In genomic region chr5:40429258-40430111, GRCh38 we compare ENCODE assay signal across 8 cellular contexts.
DNase-seq lines count a peak whose midpoint lies in the region; ATAC-seq and TF ChIP-seq lines count a peak whose summit lies in the region.

No MANE protein-coding gene starts in this region.

- CTCF ChIA-PET in MCF 10A (lab: Yijun Ruan, JAX), result interaction anchor here (0.5 to 1.0 kb wide), 5 partner anchors 13 to 207 kb away, joined by 3 read pairs; no protein-coding TSS in a partner anchor

- DNase-seq in MCF 10A (ENCODE audit: unreplicated experiment), result peak; percentile 59
- DNase-seq in breast epithelium (ENCODE audit: low spot score in 2 of 2), result no peak
- peak in 1 of 2 donors; percentile 72 for DNase-seq in heart right ventricle
- DNase-seq in HuH-7 (ENCODE audit: low spot score), result no peak
- DNase-seq in endothelial cell (ENCODE audit: low spot score), result no peak

- H3K27me3 ChIP-seq in breast epithelium (no peaks in the 10 kb centered on the region), heart right ventricle (no peaks in the 10 kb centered on the region), thymus (ENCODE audit: control insufficient read depth, insufficient read depth) (no peaks in the 10 kb centered on the region)

- H3K9me3 Mint-ChIP-seq in MCF 10A (ENCODE audit: unreplicated experiment), result peaks cover 8% of the 10 kb centered on the region
- peaks cover 14% of the 10 kb centered on the region for H3K9me3 Mint-ChIP-seq in T-helper 1 cell treated with Interleukin-12 subunit alpha and Interleukin-12 subunit beta and Interleukin-4 antibody, amounts not matched to agents 30 μg/mL and 1 μg/mL, for 36 hours
- peaks cover 4% of the 10 kb centered on the region for H3K9me3 Mint-ChIP-seq in endothelial cell (ENCODE audit: unreplicated experiment)

- no peak overlapping the region for H3K27ac Mint-ChIP-seq in MCF 10A (ENCODE audit: low read depth, unreplicated experiment)
- peak overlapping the region; percentile 86 for H3K27ac Mint-ChIP-seq in T-helper 1 cell treated with Interleukin-12 subunit alpha and Interleukin-12 subunit beta and Interleukin-4 antibody, amounts not matched to agents 30 μg/mL and 1 μg/mL, for 36 hours
- H3K27ac Mint-ChIP-seq in endothelial cell (ENCODE audit: unreplicated experiment), result no peak overlapping the region

- H3K4me3 Mint-ChIP-seq in MCF 10A (ENCODE audit: unreplicated experiment) (no peak overlapping the region), endothelial cell (ENCODE audit: unreplicated experiment) (no peak overlapping the region)
- H3K4me3 Mint-ChIP-seq in T-helper 1 cell treated with Interleukin-12 subunit alpha and Interleukin-12 subunit beta and Interleukin-4 antibody, amounts not matched to agents 30 μg/mL and 1 μg/mL, for 36 hours, result peak overlapping the region; percentile 30

- no TSS peak for BruUV-seq in MCF 10A (replicated peaks; lab: Mats Ljungman, UMichigan)

- no peaks in the 10 kb centered on the region for H3K36me3 ChIP-seq in breast epithelium
- H3K36me3 ChIP-seq in heart right ventricle, result no peaks in the 10 kb centered on the region
- no peaks in the 10 kb centered on the region for H3K36me3 ChIP-seq in thymus (ENCODE audit: control insufficient read depth, insufficient read depth)

- intact Hi-C loops in MCF 10A (cut with micrococcal nuclease) (no loop called here), breast epithelium (cut with DNase I; ENCODE audit: low total_unique reads) (no loop called here), heart right ventricle (cut with DNase I) (loop anchor here in 2 of 10 donors (10.0 kb wide), 2 partner anchors 185 to 255 kb away; no protein-coding TSS in a partner anchor)

- H3K4me3 ChIP-seq in breast epithelium (no peak overlapping the region), heart right ventricle (no peak overlapping the region), thymus (ENCODE audit: low read length) (no peak overlapping the region)

- POLR2A ChIA-PET in MCF 10A (lab: Yijun Ruan, JAX), result interaction anchor here (0.7 to 5.3 kb wide), 5 partner anchors 10 to 260 kb away, joined by 3 to 48 read pairs (median 4); no protein-coding TSS in a partner anchor

- H3K27me3 Mint-ChIP-seq in MCF 10A (ENCODE audit: insufficient read depth, unreplicated experiment) (no peaks in the 10 kb centered on the region), endothelial cell (ENCODE audit: unreplicated experiment) (no peaks in the 10 kb centered on the region)
- no peaks in the 10 kb centered on the region for H3K27me3 Mint-ChIP-seq in T-helper 1 cell treated with Interleukin-12 subunit alpha and Interleukin-12 subunit beta and Interleukin-4 antibody, amounts not matched to agents 30 μg/mL and 1 μg/mL, for 36 hours (ENCODE audit: low read depth)

- H3K4me1 Mint-ChIP-seq in MCF 10A (ENCODE audit: insufficient read depth, unreplicated experiment) (peaks cover 19% of the 10 kb centered on the region), endothelial cell (ENCODE audit: unreplicated experiment) (no peaks in the 10 kb centered on the region)
- peaks cover 42% of the 10 kb centered on the region for H3K4me1 Mint-ChIP-seq in T-helper 1 cell treated with Interleukin-12 subunit alpha and Interleukin-12 subunit beta and Interleukin-4 antibody, amounts not matched to agents 30 μg/mL and 1 μg/mL, for 36 hours (ENCODE audit: low read depth)

- no peak overlapping the region for H3K27ac ChIP-seq in breast epithelium
- H3K27ac ChIP-seq in heart right ventricle, result peak overlapping the region in 3 of 10 donors; percentile 17 to 59 (median 29)
- peak overlapping the region; percentile 49 for H3K27ac ChIP-seq in thymus (ENCODE audit: low read depth)

- H3K36me3 Mint-ChIP-seq in MCF 10A (ENCODE audit: insufficient read depth, unreplicated experiment) (peaks cover 7% of the 10 kb centered on the region), endothelial cell (ENCODE audit: low read depth, unreplicated experiment) (no peaks in the 10 kb centered on the region)
- peaks cover 13% of the 10 kb centered on the region for H3K36me3 Mint-ChIP-seq in T-helper 1 cell treated with Interleukin-12 subunit alpha and Interleukin-12 subunit beta and Interleukin-4 antibody, amounts not matched to agents 30 μg/mL and 1 μg/mL, for 36 hours (ENCODE audit: low read depth)

- WGBS in heart right ventricle, 2 donors, result 42 to 50% methylated on average over 2 of the region's 2 CpGs
- WGBS in thymus, result 16% methylated on average over 2 of the region's 2 CpGs

- TF ChIP-seq CTCF in MCF 10A (IDR thresholded peaks at IDR 0.05; ENCODE audit: unreplicated experiment) (no peak), breast epithelium (IDR thresholded peaks at IDR 0.05) (no peak), heart right ventricle (IDR thresholded peaks at IDR 0.05) (no peak), endothelial cell (IDR thresholded peaks at IDR 0.05; ENCODE audit: unreplicated experiment) (no peak)

- TF ChIP-seq POLR2A in breast epithelium (IDR thresholded peaks at IDR 0.05), result no peak

- no peaks in the 10 kb centered on the region for H3K9me3 ChIP-seq in breast epithelium
- H3K9me3 ChIP-seq in heart right ventricle, result peaks cover 0 to 5% (median 0%) of the 10 kb centered on the region in 11 donors
- H3K9me3 ChIP-seq in thymus (ENCODE audit: control insufficient read depth), result no peaks in the 10 kb centered on the region

- ATAC-seq in heart right ventricle (peak; percentile 55 to 96 (median 92)), HG02938 (IDR thresholded peaks at IDR 0.05; ENCODE audit: unreplicated experiment) (no peak)

- H3K4me1 ChIP-seq in breast epithelium (no peaks in the 10 kb centered on the region), heart right ventricle (peaks cover 0 to 30% (median 11%) of the 10 kb centered on the region in 9 donors), thymus (ENCODE audit: control insufficient read depth, insufficient read depth, low read length) (peaks cover 9% of the 10 kb centered on the region)
